Comparison of ENCODE assay signal across 28 cellular contexts in the genomic region with DNA sequence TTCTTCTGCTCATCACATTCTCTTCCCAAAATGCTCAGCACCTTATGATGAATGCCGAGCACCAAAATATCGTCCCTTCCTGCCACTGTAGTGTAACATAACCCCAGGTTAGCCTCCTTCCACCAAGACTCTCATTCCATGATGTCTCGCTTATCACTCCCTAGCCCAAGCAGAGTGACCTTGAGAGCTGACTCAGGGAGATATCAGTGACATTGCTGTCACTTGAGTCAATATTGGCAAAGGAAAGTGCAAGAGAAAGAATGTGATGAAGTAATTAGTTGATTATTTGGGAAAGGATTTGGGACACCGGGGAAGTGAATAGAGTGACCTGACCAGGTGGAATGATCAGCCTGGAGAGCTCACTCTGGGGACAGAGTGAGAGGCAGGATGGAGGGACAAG. TPM values are rescaled to one million over a fixed set of nuclear protein-coding genes. Genes with fewer than 3 reads are reported as not detected.
"Had no signal": no experiment of that assay in that cellular context is flagged by ENCODE, and none has a peak within 500 bp of the region (broad histone marks: within the 10 kb centered on the region; RNA-seq: fewer than 3 reads in every experiment).

No MANE protein-coding gene starts in this region.

- H3K27me3 Mint-ChIP-seq: stimulated activated naive B cell treated with anti-CD40 and anti-IgM and Interleukin-4, amounts not matched to agents 10 μg/mL and 1 μg/mL and 100 μg/mL, for 72 hours; stimulated activated naive CD8-positive, alpha-beta T cell treated with anti-CD3 and anti-CD28 coated beads, Interleukin-15, amount 100 ng/mL, for 72 hours had no signal

- H3K4me1 Mint-ChIP-seq: natural killer cell; stimulated activated naive B cell treated with anti-CD40 and anti-IgM and Interleukin-4, amounts not matched to agents 10 μg/mL and 1 μg/mL and 100 μg/mL, for 72 hours; stimulated activated naive CD8-positive, alpha-beta T cell treated with anti-CD3 and anti-CD28 coated beads, Interleukin-15, amount 100 ng/mL, for 72 hours had no signal

- H3K27ac Mint-ChIP-seq: natural killer cell; stimulated activated naive B cell treated with anti-CD40 and anti-IgM and Interleukin-4, amounts not matched to agents 10 μg/mL and 1 μg/mL and 100 μg/mL, for 72 hours; stimulated activated naive CD8-positive, alpha-beta T cell treated with anti-CD3 and anti-CD28 coated beads, Interleukin-15, amount 100 ng/mL, for 72 hours had no signal

- H3K4me1 ChIP-seq: heart left ventricle, right atrium auricular region, sigmoid colon, testis, tibial nerve had no signal

- H3K27ac ChIP-seq: dorsolateral prefrontal cortex, heart left ventricle, right atrium auricular region, sigmoid colon, skin epidermis, testis, tibial nerve had no signal

- H3K9me3 Mint-ChIP-seq: natural killer cell; neural crest cell; stimulated activated naive CD8-positive, alpha-beta T cell treated with anti-CD3 and anti-CD28 coated beads, Interleukin-15, amount 100 ng/mL, for 72 hours had no signal

- H3K4me3 Mint-ChIP-seq: natural killer cell; neural crest cell; stimulated activated naive B cell treated with anti-CD40 and anti-IgM and Interleukin-4, amounts not matched to agents 10 μg/mL and 1 μg/mL and 100 μg/mL, for 72 hours; stimulated activated naive CD8-positive, alpha-beta T cell treated with anti-CD3 and anti-CD28 coated beads, Interleukin-15, amount 100 ng/mL, for 72 hours had no signal

- H3K4me3 ChIP-seq: dorsolateral prefrontal cortex, heart left ventricle, mucosa of descending colon, right atrium auricular region, sigmoid colon, skin epidermis, testis, tibial nerve had no signal

- H3K27me3 ChIP-seq: right atrium auricular region, sigmoid colon, testis, tibial nerve had no signal

- DNase-seq: cortex of kidney; dorsolateral prefrontal cortex; effector memory CD4-positive, alpha-beta T cell; heart left ventricle; hippocampal formation; left colon; mammary epithelial cell; mucosa of descending colon; natural killer cell; posterior cingulate gyrus; sigmoid colon; stimulated activated CD4-positive, alpha-beta T cell treated with anti-CD3 and anti-CD28 coated beads, Interleukin-2, amount 100 ng/mL, for 24 hours; stimulated activated CD4-positive, alpha-beta T cell treated with anti-CD3 and anti-CD28 coated beads, Interleukin-4, amount 100 ng/mL, for 4 hours; stimulated activated naive B cell treated with anti-CD40 and anti-IgM and Interleukin-4, amounts not matched to agents 10 μg/mL and 1 μg/mL and 100 μg/mL, for 72 hours; stimulated activated naive CD8-positive, alpha-beta T cell treated with anti-CD3 and anti-CD28 coated beads, Interleukin-15, amount 100 ng/mL, for 72 hours; testis had no signal

- H3K36me3 Mint-ChIP-seq: natural killer cell; stimulated activated naive B cell treated with anti-CD40 and anti-IgM and Interleukin-4, amounts not matched to agents 10 μg/mL and 1 μg/mL and 100 μg/mL, for 72 hours had no signal

- H3K36me3 ChIP-seq: heart left ventricle, right atrium auricular region, sigmoid colon, tibial nerve had no signal

- FAIRE-seq: endometrium, frontal cortex had no signal

- H3K9me3 ChIP-seq: heart left ventricle, mucosa of descending colon, right atrium auricular region, sigmoid colon, testis, tibial nerve had no signal

RNA-seq across cellular contexts. Expression of a gene that starts 2.6 kb away (rescaled TPM):
- total RNA-seq: esophagus mucosa, fibroblast of lung, glomerular endothelial cell, heart left ventricle, kidney epithelial cell, mammary epithelial cell, myocyte, natural killer cell, osteocyte had no signal
